8 cellular contexts compared by ENCODE assay signal in the genomic region with DNA sequence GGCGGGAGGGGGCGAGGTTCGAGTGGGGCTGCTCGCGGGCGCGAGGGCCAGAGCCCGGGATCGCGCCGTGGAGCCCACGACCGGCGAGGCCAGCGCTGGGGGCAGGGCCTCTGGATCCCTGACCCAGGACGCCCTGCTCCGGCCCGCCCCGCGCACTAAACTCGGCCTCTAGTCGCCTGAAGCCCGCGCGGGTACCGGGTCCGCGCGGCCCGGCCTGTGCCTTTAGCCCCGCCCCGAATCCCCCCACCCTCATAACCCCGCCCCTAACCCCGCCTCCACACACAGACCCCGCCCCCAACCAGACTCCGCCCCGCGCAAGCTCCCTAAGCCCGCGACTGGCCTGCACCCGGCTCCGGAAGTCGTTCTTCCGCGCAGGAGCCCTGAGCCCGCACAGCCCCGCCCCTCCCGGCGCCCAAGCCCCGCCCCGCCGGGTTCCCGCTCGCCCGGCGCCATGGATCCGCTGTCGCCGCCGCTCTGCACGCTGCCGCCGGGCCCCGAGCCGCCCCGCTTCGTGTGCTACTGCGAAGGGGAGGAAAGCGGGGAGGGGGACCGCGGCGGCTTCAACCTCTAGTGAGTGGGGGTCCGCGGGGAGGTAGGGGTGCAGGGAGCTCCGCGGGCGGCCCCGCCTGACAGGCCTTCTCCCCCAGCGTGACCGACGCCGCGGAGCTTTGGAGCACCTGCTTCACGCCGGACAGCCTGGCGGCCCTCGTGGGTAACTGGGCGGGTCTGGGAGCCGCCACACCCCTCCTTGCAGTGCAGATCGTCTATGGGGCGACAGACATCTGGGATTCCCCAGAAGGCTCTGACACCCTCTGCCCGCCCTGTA. TPM values are rescaled to one million over a fixed set of nuclear protein-coding genes. Genes with fewer than 3 reads are reported as not detected.
DNase-seq lines count a peak whose midpoint lies in the region; ATAC-seq and FAIRE-seq lines count a peak whose summit lies in the region.

A gene with protein sequence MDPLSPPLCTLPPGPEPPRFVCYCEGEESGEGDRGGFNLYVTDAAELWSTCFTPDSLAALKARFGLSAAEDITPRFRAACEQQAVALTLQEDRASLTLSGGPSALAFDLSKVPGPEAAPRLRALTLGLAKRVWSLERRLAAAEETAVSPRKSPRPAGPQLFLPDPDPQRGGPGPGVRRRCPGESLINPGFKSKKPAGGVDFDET (plus strand): TSS at position 430 of the 826 bp plus-strand sequence. CDS start 22 bp downstream, at position 452.

- no peaks in the 10 kb centered on the region for H3K9me3 ChIP-seq in naive thymus-derived CD4-positive, alpha-beta T cell (ENCODE audit: control insufficient read depth in 2 of 3, low read length in 3 of 3)

- intact Hi-C loops in naive thymus-derived CD4-positive, alpha-beta T cell (cut with micrococcal nuclease), result loop anchor here (1.0 to 5.0 kb wide), 16 partner anchors 14 to 509 kb away; partner anchors contain the start of genes ABCA2 (in 1 of the 2), EXD3 (in 1 of the 2), FBXW5 (in 1 of the 2) and LCN12 (in 1 of the 2)

- no peak for FAIRE-seq in RCC 7860 (lab: Jason Lieb, UNC)

- POLR2A ChIA-PET in naive thymus-derived CD4-positive, alpha-beta T cell (lab: Charles Lee), result interaction anchor here (0.6 to 2.3 kb wide), 9 partner anchors 11 to 248 kb away, joined by 3 to 6 read pairs (median 4); partner anchors contain the start of genes C8G, FBXW5, MAN1B1 and SAPCD2

- H3K4me3 Mint-ChIP-seq in IgD-negative memory B cell, result peak within 1 kb of the TSS; percentile 86 to 95 (median 89)
- peak within 1 kb of the TSS; percentile 76 to 90 (median 86) for H3K4me3 Mint-ChIP-seq in naive thymus-derived CD4-positive, alpha-beta T cell
- peak within 1 kb of the TSS; percentile 87 for H3K4me3 Mint-ChIP-seq in stimulated activated memory B cell treated with anti-CD40 and anti-IgM and Interleukin-4, amounts not matched to agents 10 μg/mL and 1 μg/mL and 100 μg/mL, for 72 hours

- no peaks in the 10 kb centered on the region for H3K36me3 Mint-ChIP-seq in IgD-negative memory B cell
- H3K36me3 Mint-ChIP-seq in naive thymus-derived CD4-positive, alpha-beta T cell, result peaks cover 0 to 7% (median 0%) of the 10 kb centered on the region in 5 donors
- H3K36me3 Mint-ChIP-seq in stimulated activated memory B cell treated with anti-CD40 and anti-IgM and Interleukin-4, amounts not matched to agents 10 μg/mL and 1 μg/mL and 100 μg/mL, for 72 hours, result peaks cover 5% of the 10 kb centered on the region

- peak within 1 kb of the TSS; percentile 81 for H3K27ac ChIP-seq in naive thymus-derived CD4-positive, alpha-beta T cell (ENCODE audit: low read depth, low read length)

- ATAC-seq in GM21528 (IDR thresholded peaks at IDR 0.05; ENCODE audit: low FRiP score, unreplicated experiment), result peak; percentile 69
- peak; percentile 96 for ATAC-seq in naive thymus-derived CD4-positive, alpha-beta T cell
- peak; percentile 92 for ATAC-seq in stimulated activated memory B cell treated with anti-CD40 and anti-IgM and Interleukin-4, amounts not matched to agents 10 μg/mL and 1 μg/mL and 100 μg/mL, for 72 hours

- peaks cover 8 to 11% (median 9%) of the 10 kb centered on the region in 3 donors for H3K4me1 Mint-ChIP-seq in IgD-negative memory B cell
- H3K4me1 Mint-ChIP-seq in naive thymus-derived CD4-positive, alpha-beta T cell, result peaks cover 0 to 25% (median 15%) of the 10 kb centered on the region in 7 donors
- peaks cover 32% of the 10 kb centered on the region for H3K4me1 Mint-ChIP-seq in stimulated activated memory B cell treated with anti-CD40 and anti-IgM and Interleukin-4, amounts not matched to agents 10 μg/mL and 1 μg/mL and 100 μg/mL, for 72 hours

- peaks cover 17 to 23% of the 10 kb centered on the region in 2 donors for H3K4me1 ChIP-seq in naive thymus-derived CD4-positive, alpha-beta T cell (ENCODE audit: control insufficient read depth in 2 of 2, insufficient read depth in 2 of 2, low read length in 2 of 2)

- H3K27me3 ChIP-seq in naive thymus-derived CD4-positive, alpha-beta T cell (ENCODE audit: control insufficient read depth in 2 of 2, insufficient read depth in 2 of 2, low read length in 2 of 2), result no peaks in the 10 kb centered on the region

- no peaks in the 10 kb centered on the region for H3K9me3 Mint-ChIP-seq in IgD-negative memory B cell
- H3K9me3 Mint-ChIP-seq in naive thymus-derived CD4-positive, alpha-beta T cell, result peaks cover 0 to 1% (median 0%) of the 10 kb centered on the region in 11 donors
- H3K9me3 Mint-ChIP-seq in stimulated activated memory B cell treated with anti-CD40 and anti-IgM and Interleukin-4, amounts not matched to agents 10 μg/mL and 1 μg/mL and 100 μg/mL, for 72 hours, result no peaks in the 10 kb centered on the region

- DNase-seq in DMS53 treated with DMSO at 0.1 percent for 48 hours (lab: John Stamatoyannopoulos, UW; ENCODE audit: unreplicated experiment) (peak; percentile 76), RCC 7860 (ENCODE audit: low spot score) (peak; percentile 86), activated T-helper 1 cell treated with Interleukin-2 at 50 U/mL for 16 hours (ENCODE audit: low read depth) (peak; percentile 91), fibroblast of gingiva (ENCODE audit: low read depth) (peak; percentile 87)
- peak; percentile 90 to 99 (median 93) for DNase-seq in naive thymus-derived CD4-positive, alpha-beta T cell

- H3K27me3 Mint-ChIP-seq in IgD-negative memory B cell, result peaks cover 8% of the 10 kb centered on the region
- H3K27me3 Mint-ChIP-seq in naive thymus-derived CD4-positive, alpha-beta T cell, result peaks cover 5 to 22% (median 5%) of the 10 kb centered on the region in 5 donors
- H3K27me3 Mint-ChIP-seq in stimulated activated memory B cell treated with anti-CD40 and anti-IgM and Interleukin-4, amounts not matched to agents 10 μg/mL and 1 μg/mL and 100 μg/mL, for 72 hours, result peaks cover 12% of the 10 kb centered on the region

- H3K4me3 ChIP-seq in naive thymus-derived CD4-positive, alpha-beta T cell (ENCODE audit: low read length), result peak within 1 kb of the TSS; percentile 74

- peaks cover 0 to 9% (median 0%) of the 10 kb centered on the region in 3 experiments for H3K36me3 ChIP-seq in naive thymus-derived CD4-positive, alpha-beta T cell (ENCODE audit: control insufficient read depth in 2 of 3, insufficient read depth in 3 of 3, low read length in 3 of 3)

- CTCF ChIA-PET in naive thymus-derived CD4-positive, alpha-beta T cell (lab: Charles Lee), result interaction anchor here (0.6 to 2.5 kb wide), 5 partner anchors 11 to 596 kb away, joined by 3 to 8 read pairs (median 3); partner anchors contain the start of gene FUT7

- peak within 1 kb of the TSS; percentile 87 to 95 (median 90) for H3K27ac Mint-ChIP-seq in IgD-negative memory B cell
- peak within 1 kb of the TSS; percentile 48 to 89 (median 88) for H3K27ac Mint-ChIP-seq in naive thymus-derived CD4-positive, alpha-beta T cell
- H3K27ac Mint-ChIP-seq in stimulated activated memory B cell treated with anti-CD40 and anti-IgM and Interleukin-4, amounts not matched to agents 10 μg/mL and 1 μg/mL and 100 μg/mL, for 72 hours, result peak within 1 kb of the TSS; percentile 85

RNA-seq across cellular contexts. Expression of the gene that starts here (rescaled TPM):
- polyA plus RNA-seq in IgD-negative memory B cell, result 64.3 TPM
- total RNA-seq in naive thymus-derived CD4-positive, alpha-beta T cell, result 10 to 100 TPM; 54.8 to 78.2 (median 68.0) TPM
- 10 to 100 TPM; 49.3 to 59.1 TPM for polyA plus RNA-seq in naive thymus-derived CD4-positive, alpha-beta T cell

Comparison
In these comparisons a context has a peak if more than half of its experiments do, and no peak if none do; other contexts are left out.
1. Peak in every context shown above with its lines: DNase-seq, ATAC-seq, H3K4me3 ChIP-seq and H3K27ac ChIP-seq.